In the genomic region with DNA sequence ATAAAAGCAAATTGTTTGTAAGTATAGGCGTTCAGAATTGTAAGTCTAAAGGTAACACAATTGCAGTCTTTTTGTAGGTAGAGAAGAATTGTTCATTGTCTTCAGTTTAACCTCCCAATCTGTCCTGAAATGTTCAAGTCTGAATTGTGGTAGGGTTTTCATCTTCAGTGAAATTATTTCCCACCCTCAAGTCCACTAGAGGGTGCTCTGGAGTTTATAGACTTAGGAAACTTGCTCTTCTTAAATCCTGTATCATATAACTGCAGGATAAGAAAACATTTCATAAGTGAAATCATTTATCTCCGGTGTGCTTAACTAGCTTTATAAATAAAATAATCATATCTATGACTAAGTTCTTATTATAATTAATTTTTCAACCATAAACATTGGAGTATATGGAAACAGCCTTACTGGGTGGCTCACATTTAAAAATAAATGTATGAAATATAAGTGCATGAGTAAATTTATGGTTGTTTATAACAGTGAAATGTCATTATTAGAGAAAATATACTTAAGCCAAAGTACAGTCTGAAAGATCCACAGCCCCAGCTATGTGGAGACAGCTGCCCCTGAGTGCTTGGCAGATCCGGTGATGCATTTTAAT, we compare ENCODE assay signal across 8 cellular contexts.
DNase-seq lines count a peak whose midpoint lies in the region; ATAC-seq, FAIRE-seq and TF ChIP-seq lines count a peak whose summit lies in the region.

No MANE protein-coding gene starts in this region.

- no peaks in the 10 kb centered on the region for H3K79me2 ChIP-seq in OCI-LY3 (ENCODE audit: low read length)

- no peak overlapping the region for H3K4me2 ChIP-seq in OCI-LY3 (ENCODE audit: low read length)

- no peak overlapping the region for H2AFZ ChIP-seq in OCI-LY3 (ENCODE audit: low read depth, low read length)

- FAIRE-seq in HTR-8/SVneo (lab: Jason Lieb, UNC) = no peak

- H4K20me1 ChIP-seq in OCI-LY3 (ENCODE audit: insufficient read depth, low read length) = no peaks in the 10 kb centered on the region

- H3K27me3 ChIP-seq in OCI-LY3 (ENCODE audit: low read depth, low read length) = 0 out of 2 replicates have a peak, but pooled peaks cover 9% of the 10 kb centered on the region

- peak; percentile 47 for DNase-seq in DMS153 (lab: John Stamatoyannopoulos, UW)
- DNase-seq in HTR-8/SVneo (ENCODE audit: insufficient read length, low spot score) = peak; percentile 77
- DNase-seq in dedifferentiated amniotic fluid mesenchymal stem cell (ENCODE audit: extremely low spot score) = peak; percentile 75
- peak; percentile 82 for DNase-seq in medulla oblongata (ENCODE audit: extremely low spot score)
- DNase-seq in activated CD8-positive, alpha-beta memory T cell treated with anti-CD3 and anti-CD28 coated beads for 24 hours = no peak

- no peak overlapping the region for H3K9ac ChIP-seq in OCI-LY3 (ENCODE audit: low read length)

- no peak for ATAC-seq in GM19035 (IDR thresholded peaks at IDR 0.05; ENCODE audit: unreplicated experiment)
- ATAC-seq in GM21619 (IDR thresholded peaks at IDR 0.05; ENCODE audit: unreplicated experiment) = no peak

- no peak overlapping the region for H3K4me3 ChIP-seq in OCI-LY3 (ENCODE audit: low read length)

- no peak overlapping the region for H3K27ac ChIP-seq in OCI-LY3 (ENCODE audit: low read length)

- peak; percentile 61 for TF ChIP-seq CTCF in OCI-LY3 (IDR thresholded peaks at IDR 0.05; ENCODE audit: low read depth, low read length)

- no peaks in the 10 kb centered on the region for H3K4me1 ChIP-seq in OCI-LY3 (ENCODE audit: low read length)

- no peaks in the 10 kb centered on the region for H3K36me3 ChIP-seq in OCI-LY3 (replicated peaks; ENCODE audit: low read depth, low read length)

- H3K9me3 ChIP-seq in OCI-LY3 (ENCODE audit: insufficient read depth, low read length) = no peaks in the 10 kb centered on the region
